34 cellular contexts compared by ENCODE assay signal in genomic region chr15:28112101-28112760, GRCh38. TPM values are rescaled to one million over a fixed set of nuclear protein-coding genes. Genes with fewer than 3 reads are reported as not detected.
"Had no signal": no experiment of that assay in that cellular context is flagged by ENCODE, and none has a peak within 500 bp of the region (broad histone marks: within the 10 kb centered on the region; RNA-seq: fewer than 3 reads in every experiment).

No MANE protein-coding gene starts in this region.

- H3K36me3 ChIP-seq: ovary had no signal

- H3K27ac ChIP-seq: epithelial cell of prostate, esophagus squamous epithelium, heart right ventricle, neutrophil, ovary, prostate gland, suprapubic skin, WERI-Rb-1 had no signal

- H3K27ac Mint-ChIP-seq: activated naive CD8-positive, alpha-beta T cell treated with anti-CD3 and anti-CD28 coated beads, Interleukin-2, amount 10 ng/mL, durations not matched to agents 7 days and 5 days; activated T-cell treated with anti-CD3 and anti-CD28 coated beads, Interleukin-2, amount 50 U/mL, for 72 hours; nephron; T-helper 1 cell treated with Interleukin-12 subunit alpha and Interleukin-12 subunit beta and Interleukin-4 antibody, amounts not matched to agents 30 μg/mL and 1 μg/mL, for 36 hours had no signal

- H3K27me3 ChIP-seq: ovary, tibial artery had no signal

- H3K4me1 ChIP-seq: prostate gland had no signal

- DNase-seq: activated CD4-positive, alpha-beta T cell treated with anti-CD3 and anti-CD28 coated beads for 48 hours; activated CD4-positive, alpha-beta T cell treated with anti-CD3 and anti-CD28 coated beads, Interleukin-2, amount 50 U/mL, for 48 hours; activated naive CD4-positive, alpha-beta T cell; activated naive CD8-positive, alpha-beta T cell treated with anti-CD3 and anti-CD28 coated beads, Interleukin-2, amount 10 ng/mL, durations not matched to agents 7 days and 5 days; activated T-cell treated with anti-CD3 and anti-CD28 coated beads for 4 hours; activated T-cell treated with anti-CD3 and anti-CD28 coated beads, Interleukin-2, amount 50 U/mL, for 72 hours; dermis blood vessel endothelial cell; effector CD4-positive, alpha-beta T cell; esophagus squamous epithelium; foreskin melanocyte; heart right ventricle; left ventricle myocardium superior; mucosa of descending colon; retina; stimulated activated CD4-positive, alpha-beta T cell treated with anti-CD3 and anti-CD28 coated beads, Interleukin-15, amount 100 ng/mL, for 24 hours; stimulated activated CD4-positive, alpha-beta T cell treated with anti-CD3 and anti-CD28 coated beads, Interleukin-2, amount 100 ng/mL, for 24 hours; stimulated activated naive CD4-positive, alpha-beta T cell; SW 1271; T-helper 9 cell; tibial artery; WERI-Rb-1 had no signal

- H3K4me3 Mint-ChIP-seq: activated naive CD8-positive, alpha-beta T cell treated with anti-CD3 and anti-CD28 coated beads, Interleukin-2, amount 10 ng/mL, durations not matched to agents 7 days and 5 days; activated T-cell treated with anti-CD3 and anti-CD28 coated beads, Interleukin-2, amount 50 U/mL, for 72 hours; nephron; T-helper 1 cell treated with Interleukin-12 subunit alpha and Interleukin-12 subunit beta and Interleukin-4 antibody, amounts not matched to agents 30 μg/mL and 1 μg/mL, for 36 hours had no signal

- H3K4me3 ChIP-seq: esophagus squamous epithelium, heart right ventricle, mucosa of descending colon, ovary, prostate gland, smooth muscle cell, suprapubic skin, tibial artery had no signal

- H3K9me3 Mint-ChIP-seq: activated naive CD8-positive, alpha-beta T cell treated with anti-CD3 and anti-CD28 coated beads, Interleukin-2, amount 10 ng/mL, durations not matched to agents 7 days and 5 days; activated T-cell treated with anti-CD3 and anti-CD28 coated beads, Interleukin-2, amount 50 U/mL, for 72 hours; nephron; T-helper 1 cell treated with Interleukin-12 subunit alpha and Interleukin-12 subunit beta and Interleukin-4 antibody, amounts not matched to agents 30 μg/mL and 1 μg/mL, for 36 hours had no signal

- H3K9me3 ChIP-seq: esophagus squamous epithelium, heart right ventricle, mucosa of descending colon, neutrophil, ovary, prostate gland, SK-N-SH, suprapubic skin, tibial artery had no signal

RNA-seq across cellular contexts. Expression of gene OCA2, which starts 13.1 kb away (rescaled TPM):
- total RNA-seq: activated naive CD8-positive, alpha-beta T cell treated with anti-CD3 and anti-CD28 coated beads, Interleukin-2, amount 10 ng/mL, durations not matched to agents 7 days and 5 days; dermis blood vessel endothelial cell; glomerular endothelial cell; lung microvascular endothelial cell; mesenteric fat pad; myocyte; smooth muscle cell had no signal
